ENCODE assay signal across 8 cellular contexts in genomic region chr7:76393116-76394031, GRCh38. TPM values are rescaled to one million over a fixed set of nuclear protein-coding genes. Genes with fewer than 3 reads are reported as not detected.
DNase-seq lines count a peak whose midpoint lies in the region; ATAC-seq, FAIRE-seq and TF ChIP-seq lines count a peak whose summit lies in the region.

No MANE protein-coding gene starts in this region.

- DNase-seq in GM12891 (ENCODE audit: insufficient read length, low spot score) = peak; percentile 98
- peak; percentile 82 for DNase-seq in NCI-H1105 (lab: John Stamatoyannopoulos, UW)
- peak; percentile 66 to 87 for DNase-seq in SW 1271 (lab: John Stamatoyannopoulos, UW)
- peak; percentile 96 for DNase-seq in adipocyte (ENCODE audit: low read depth)
- DNase-seq in left cardiac atrium = peak; percentile 96
- peak; percentile 86 for DNase-seq in prostate gland (ENCODE audit: low spot score)
- peak; percentile 94 for DNase-seq in ureter (ENCODE audit: low spot score)

- peak overlapping the region; percentile 91 for H3K9ac ChIP-seq in adipocyte (ENCODE audit: low read length)

- ATAC-seq in HG02678 (IDR thresholded peaks at IDR 0.05; ENCODE audit: unreplicated experiment) = peak; percentile 86
- ATAC-seq in left cardiac atrium = peak; percentile 93 to 94

- FAIRE-seq in GM12891 (lab: Jason Lieb, UNC) = peak; percentile 83

- WGBS in prostate gland = 3% methylated on average over 77 of the region's 99 CpGs

- peak; percentile 32; the same call in 1 of the 2 replicates for TF ChIP-seq POLR2A in GM12891 (IDR thresholded peaks at IDR 0.05; ENCODE audit: low read depth, low read length)
- peak; percentile 72 for TF ChIP-seq POLR2A in prostate gland (IDR thresholded peaks at IDR 0.05)

- intact Hi-C loops in left cardiac atrium (cut with DNase I) (no loop called here), prostate gland (cut with DNase I) (no loop called here)

- peak overlapping the region; percentile 84 for H3K4me3 ChIP-seq in adipocyte (ENCODE audit: low read length)
- H3K4me3 ChIP-seq in prostate gland = peak overlapping the region; percentile 56 to 75

- H3K9me3 ChIP-seq in adipocyte (ENCODE audit: control insufficient read depth, low read length) (no peaks in the 10 kb centered on the region), prostate gland (no peaks in the 10 kb centered on the region)

- H3K4me1 ChIP-seq in adipocyte (ENCODE audit: control insufficient read depth, insufficient read depth, low read length) = peaks cover 40% of the 10 kb centered on the region
- H3K4me1 ChIP-seq in prostate gland (replicated peaks) = no peaks in the 10 kb centered on the region

- H3K27ac ChIP-seq in prostate gland = peak overlapping the region; percentile 80 to 85

- no peaks in the 10 kb centered on the region for H3K27me3 ChIP-seq in adipocyte (replicated peaks; ENCODE audit: control insufficient read depth, insufficient read depth, low read length)
- H3K27me3 ChIP-seq in prostate gland (replicated peaks; ENCODE audit: insufficient read depth) = no peaks in the 10 kb centered on the region

- peak in 1 of 4 experiments; percentile 30 for TF ChIP-seq CTCF in prostate gland (IDR thresholded peaks at IDR 0.05)

- H3K36me3 ChIP-seq in adipocyte (ENCODE audit: control insufficient read depth, insufficient read depth, low read length, severe bottlenecking) = no peaks in the 10 kb centered on the region
- H3K36me3 ChIP-seq in prostate gland = no peaks in the 10 kb centered on the region

TF ChIP-seq in GM12891, 5 proteins besides CTCF, POLR2A, EP300 and RAD21:
- TF ChIP-seq POU2F2 (IDR thresholded peaks at IDR 0.05; ENCODE audit: low read depth, low read length) (no peak), SPI1 (IDR thresholded peaks at IDR 0.05; ENCODE audit: low read depth, low read length) (no peak), PAX5 (IDR thresholded peaks at IDR 0.05; ENCODE audit: insufficient read depth, low read length, severe bottlenecking) (no peak), TAF1 (IDR thresholded peaks at IDR 0.05; ENCODE audit: low read depth, low read length) (no peak), POLR2AphosphoS5 (IDR thresholded peaks at IDR 0.05; ENCODE audit: low read depth, low read length) (no peak)
TF ChIP-seq in GM12891: peak in this region for 0.

RNA-seq across cellular contexts. Expression of gene SSC4D, which starts 16.1 kb away (rescaled TPM):
- 0.41 TPM for polyA plus RNA-seq in GM12891 (2012; ENCODE audit: low read depth, missing spikeins)
- 1 to 10 TPM in 1 of 2 donors, under 1 TPM in 1; 0.55 to 1.4 TPM for total RNA-seq in left cardiac atrium
- total RNA-seq in prostate gland = 1 to 10 TPM in 1 of 2 donors, not detected in 1; 1.0 TPM
- total RNA-seq in ureter = 0.70 TPM

RNA-seq across cellular contexts. Expression of gene ZP3, which starts 31.4 kb away (rescaled TPM):
- polyA plus RNA-seq in GM12891 (2012; ENCODE audit: low read depth, missing spikeins) = 3.6 TPM
- total RNA-seq in left cardiac atrium (under 1 TPM in 1 of 2 donors, not detected in 1; 0.76 TPM), prostate gland (1 to 10 TPM in 1 of 2 donors, under 1 TPM in 1; 0.80 to 4.5 TPM), ureter (23.3 TPM)

RNA-seq across cellular contexts. Expression of gene YWHAG, which starts 34.6 kb away (rescaled TPM):
- polyA plus RNA-seq in GM12891 (2012; ENCODE audit: low read depth, missing spikeins) = 72.3 TPM
- total RNA-seq in left cardiac atrium (100 to 1,000 TPM; 218 to 253 TPM), prostate gland (10 to 100 TPM; 49.1 to 80.2 TPM), ureter (99.4 TPM)

Comparison
In these comparisons a context has a peak if more than half of its experiments do, and no peak if none do; other contexts are left out.
1. Peak in every context shown above with its lines: DNase-seq, ATAC-seq, H3K4me3 ChIP-seq and H3K27ac ChIP-seq.